ENCODE assay signal across 8 cellular contexts in the genomic region with DNA sequence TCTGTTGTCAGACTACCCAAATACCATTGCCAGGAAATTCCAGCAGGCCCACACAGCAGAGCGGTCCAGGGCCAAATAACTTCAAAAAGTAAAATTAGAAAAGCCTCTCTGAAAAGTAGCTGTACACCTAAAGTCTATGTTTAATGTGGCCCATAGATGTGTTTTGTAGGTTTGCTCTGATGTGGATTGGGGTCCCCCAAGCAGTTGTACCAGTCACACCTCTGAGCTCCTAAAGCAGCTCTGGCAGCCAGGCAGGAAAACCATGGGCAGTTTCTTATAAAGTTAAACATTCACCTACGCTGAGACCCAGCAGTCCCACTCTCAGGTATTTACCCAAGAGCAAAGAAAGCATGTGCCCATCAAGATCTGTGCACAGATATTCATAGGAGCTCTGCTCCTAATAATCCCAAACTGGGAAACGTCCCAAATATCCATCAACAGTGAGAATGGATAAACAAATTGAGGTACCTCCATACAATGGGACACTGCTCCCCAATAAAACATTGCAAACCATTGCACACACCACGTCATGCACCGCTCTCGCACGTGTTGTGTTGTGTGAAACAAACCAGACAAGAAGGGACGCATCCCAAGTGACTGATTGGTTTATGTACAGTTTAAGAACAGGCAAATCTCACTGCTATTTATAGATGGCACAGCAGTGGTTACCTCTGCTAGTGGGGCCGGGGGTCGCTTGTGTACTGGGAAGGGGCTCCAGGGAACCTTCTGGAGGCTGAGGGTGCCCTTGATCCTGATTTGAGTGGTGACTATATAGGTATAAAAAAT. TPM values are rescaled to one million over a fixed set of nuclear protein-coding genes. Genes with fewer than 3 reads are reported as not detected.
DNase-seq lines count a peak whose midpoint lies in the region; ATAC-seq, FAIRE-seq and TF ChIP-seq lines count a peak whose summit lies in the region.

No MANE protein-coding gene starts in this region.

- no peaks in the 10 kb centered on the region for H3K9me1 ChIP-seq in K562 (ENCODE audit: control insufficient read depth, insufficient read depth, low read length)

- TF ChIP-seq RAD21 in K562 (CRISPR knock-in tag; conservative IDR thresholded peaks at IDR 0.05 in 1 of 2, IDR thresholded peaks at IDR 0.05 in 1 of 2): no peak

- H3K4me3 ChIP-seq in K562: no peak overlapping the region
- H3K4me3 ChIP-seq in neural progenitor cell: no peak overlapping the region
- H3K4me3 ChIP-seq in esophagus squamous epithelium: peak overlapping the region in 2 of 4 donors; percentile 26 to 54

- CTCF ChIA-PET in K562 (lab: Yijun Ruan, JAX; ENCODE audit: low intra/inter-chr PET ratio): no interaction called here

- WGBS in K562 (ENCODE audit: insufficient coverage, low coverage, missing lambda C conversion rate): 34% methylated on average over 10 of the region's 10 CpGs
- 37 to 39% methylated on average over 9 of the region's 10 CpGs for WGBS in esophagus squamous epithelium, 2 donors

- TF ChIP-seq CTCF in K562 (IDR thresholded peaks at IDR 0.05 in 2 of 3, conservative IDR thresholded peaks at IDR 0.05 in 1 of 3; ENCODE audit: insufficient read depth in 2 of 3, low read depth in 1 of 3, low read length in 3 of 3) (no peak), neural progenitor cell (IDR thresholded peaks at IDR 0.05) (no peak), GM13976 (IDR thresholded peaks at IDR 0.05; ENCODE audit: borderline replicate concordance, control extremely low read depth, extremely low read depth, insufficient read depth, missing control alignments) (no peak), esophagus squamous epithelium (IDR thresholded peaks at IDR 0.05) (no peak)

- H3K79me2 ChIP-seq in K562 (ENCODE audit: control insufficient read depth, insufficient read depth, low read length) (no peaks in the 10 kb centered on the region), neural progenitor cell (ENCODE audit: low read depth) (no peaks in the 10 kb centered on the region)

- no peak for TF ChIP-seq EP300 in K562 (IDR thresholded peaks at IDR 0.05; ENCODE audit: low read length)

- TF ChIP-seq POLR2A in K562 (conservative IDR thresholded peaks at IDR 0.05): no peak
- no peak for TF ChIP-seq POLR2A in esophagus squamous epithelium (IDR thresholded peaks at IDR 0.05)

- DNase-seq in GM18507 (ENCODE audit: extremely low spot score, insufficient read length, low read depth): no peak
- DNase-seq in K562 (ENCODE audit: extremely low read depth in 1 of 4, low spot score in 3 of 4): no peak
- no peak for DNase-seq in neural progenitor cell (ENCODE audit: low spot score)
- DNase-seq in activated gamma-delta T cell treated with Interleukin-2 at 50 U/mL for 16 hours: no peak
- DNase-seq in mucosa of gallbladder (ENCODE audit: low spot score): no peak
- no peak for DNase-seq in GM13976 (ENCODE audit: low spot score)
- no peak for DNase-seq in esophagus squamous epithelium (lab: John Stamatoyannopoulos, UW)

- no peaks in the 10 kb centered on the region for H3K36me3 Mint-ChIP-seq in neural progenitor cell

- in situ Hi-C loops in K562 (cut with MboI): no loop called here
- in situ Hi-C loops in GM13976 (cut with MboI; ENCODE audit: low sequenced_read_pairs, unreplicated experiment): no loop called here

- no peaks in the 10 kb centered on the region for H3K36me3 ChIP-seq in K562 (ENCODE audit: control insufficient read depth, insufficient read depth, low read length)
- H3K36me3 ChIP-seq in neural progenitor cell: no peaks in the 10 kb centered on the region
- H3K36me3 ChIP-seq in esophagus squamous epithelium: no peaks in the 10 kb centered on the region

- H3K27me3 Mint-ChIP-seq in neural progenitor cell (ENCODE audit: insufficient read depth, low read depth): peaks cover 5% of the 10 kb centered on the region

- H3K9me3 ChIP-seq in K562 (replicated peaks; ENCODE audit: control insufficient read depth, insufficient read depth, low read depth, low read length) (no peaks in the 10 kb centered on the region), neural progenitor cell (ENCODE audit: low read depth) (no peaks in the 10 kb centered on the region), esophagus squamous epithelium (no peaks in the 10 kb centered on the region)

- H3K9ac ChIP-seq in K562 (ENCODE audit: insufficient read depth in 1 of 2, low read depth in 2 of 2, low read length in 2 of 2) (no peak overlapping the region), neural progenitor cell (no peak overlapping the region)

- H3K4me1 ChIP-seq in K562 (replicated peaks in 1 of 2; ENCODE audit: control insufficient read depth in 2 of 2, insufficient read depth in 2 of 2, low read length in 2 of 2) (peaks cover 6 to 13% of the 10 kb centered on the region in 2 experiments; a peak in 4 of 5 replicates), neural progenitor cell (peaks cover 8% of the 10 kb centered on the region), esophagus squamous epithelium (peaks cover 12 to 38% (median 16%) of the 10 kb centered on the region in 3 donors)

- intact Hi-C loops in K562 (cut with micrococcal nuclease): no loop called here
- intact Hi-C loops in esophagus squamous epithelium (cut with DNase I): no loop called here

- H3K4me1 Mint-ChIP-seq in neural progenitor cell: peaks cover 34% of the 10 kb centered on the region

- H3K4me2 ChIP-seq in K562 (ENCODE audit: insufficient read depth, low read length): peak overlapping the region; percentile 47; the same call in 1 of the 2 replicates
- H3K4me2 ChIP-seq in neural progenitor cell: peak overlapping the region; percentile 4

- FAIRE-seq in GM18507 (lab: Jason Lieb, UNC) (peak; percentile 48), K562 (lab: Jason Lieb, UNC) (no peak)

- peak overlapping the region; percentile 67; the same call in 1 of the 2 replicates for H2AFZ ChIP-seq in K562 (ENCODE audit: low read depth, low read length)
- H2AFZ ChIP-seq in neural progenitor cell (replicated peaks): no peak overlapping the region

- peaks cover 2% of the 10 kb centered on the region for H3F3A ChIP-seq in neural progenitor cell (ENCODE audit: low read depth)

- ATAC-seq in HG03097 (IDR thresholded peaks at IDR 0.05; ENCODE audit: low FRiP score, unreplicated experiment) (peak; percentile 8), K562 (no peak)

- POLR2A ChIA-PET in K562 (lab: Yijun Ruan, JAX): interaction anchor here (0.6 to 1.5 kb wide), 4 partner anchors 13 to 21 kb away, joined by 3 to 7 read pairs (median 4); a partner anchor contains a TSS

- H4K20me1 ChIP-seq in K562 (replicated peaks; ENCODE audit: control insufficient read depth, insufficient read depth, low read length): no peaks in the 10 kb centered on the region
- no peaks in the 10 kb centered on the region for H4K20me1 ChIP-seq in neural progenitor cell (ENCODE audit: low read depth)

- no TSS peak for BruUV-seq in K562 (replicated peaks; lab: Mats Ljungman, UMichigan)

- H3K4me3 Mint-ChIP-seq in neural progenitor cell: no peak overlapping the region

- H3K27ac ChIP-seq in K562 (ENCODE audit: extremely low read depth, low read depth, low read length) (no peak overlapping the region), neural progenitor cell (no peak overlapping the region), esophagus squamous epithelium (peak overlapping the region in 1 of 4 donors; percentile 26)

- H3K27ac Mint-ChIP-seq in neural progenitor cell: no peak overlapping the region

- no peaks in the 10 kb centered on the region for H3K9me3 Mint-ChIP-seq in neural progenitor cell

- H3K27me3 ChIP-seq in K562 (ENCODE audit: control insufficient read depth in 2 of 2, insufficient read depth in 2 of 2, low read length in 2 of 2) (peaks cover 0 to 9% of the 10 kb centered on the region in 2 experiments; a peak in 1 of 5 replicates), neural progenitor cell (no peaks in the 10 kb centered on the region), esophagus squamous epithelium (peaks cover 0 to 6% (median 0%) of the 10 kb centered on the region in 4 donors)

RNA-seq across cellular contexts. Expression of a gene that starts 15.8 kb away (rescaled TPM):
- not detected in 2 replicates for total RNA-seq in K562 (2011; cell fraction: chromatin; rRNA removed; ENCODE audit: low replicate concordance)
- total RNA-seq in K562 (2011; cell fraction: nucleolus; rRNA removed): not detected in 2 replicates
- total RNA-seq in K562 (2011; cell fraction: nucleoplasm; rRNA removed): not detected in 2 replicates
- total RNA-seq in K562 (2014; rRNA removed): not detected in 2 replicates
- not detected in 2 replicates for total RNA-seq in K562 (2014; rRNA removed; fragmentation: Illumina TruSeq; extraction: Trizol)
- not detected in 2 replicates for total RNA-seq in K562 (2015; rRNA removed; fragmentation: Illumina TruSeq; extraction: Trizol)
- total RNA-seq in K562 (2021): not detected in 2 replicates
- not detected in 2 replicates for polyA plus RNA-seq in K562 (2011; rRNA removed)
- not detected in 2 replicates for polyA plus RNA-seq in K562 (2011; cell fraction: cytosol; rRNA removed)
- polyA plus RNA-seq in K562 (2011; cell fraction: nucleus; rRNA removed): not detected in 2 replicates
- polyA plus RNA-seq in K562 (2012): not detected in 2 replicates
- not detected in 2 replicates for polyA plus RNA-seq in K562 (2014; fragmentation: Illumina TruSeq; extraction: Trizol)
- polyA plus RNA-seq in K562 (2014; fragmentation: Nextera tagmentation; extraction: Ambion mirVana): not detected
- polyA plus RNA-seq in K562 (2014; rRNA removed): not detected in 2 replicates
- polyA minus RNA-seq in K562 (2011; rRNA and poly(A)+ RNA removed): not detected in 2 replicates
- not detected in 2 replicates for polyA minus RNA-seq in K562 (2011; cell fraction: cytosol; rRNA and poly(A)+ RNA removed)
- polyA minus RNA-seq in K562 (2011; cell fraction: nucleus; rRNA and poly(A)+ RNA removed): not detected in 2 replicates
- not detected in 2 replicates for total RNA-seq in neural progenitor cell (ENCODE audit: low replicate concordance)
- not detected for total RNA-seq in mucosa of gallbladder
- not detected for total RNA-seq in esophagus squamous epithelium

RNA-seq across cellular contexts. Expression of a gene that starts 20.6 kb away (rescaled TPM):
- total RNA-seq in K562 (2011; cell fraction: chromatin; rRNA removed; ENCODE audit: low replicate concordance): not detected in 2 replicates
- not detected in 2 replicates for total RNA-seq in K562 (2011; cell fraction: nucleolus; rRNA removed)
- total RNA-seq in K562 (2011; cell fraction: nucleoplasm; rRNA removed): not detected in 2 replicates
- total RNA-seq in K562 (2014; rRNA removed): not detected in 2 replicates
- not detected in 2 replicates for total RNA-seq in K562 (2014; rRNA removed; fragmentation: Illumina TruSeq; extraction: Trizol)
- total RNA-seq in K562 (2015; rRNA removed; fragmentation: Illumina TruSeq; extraction: Trizol): not detected in 2 replicates
- not detected in 2 replicates for total RNA-seq in K562 (2021)
- polyA plus RNA-seq in K562 (2011; rRNA removed): not detected in 2 replicates
- not detected in 2 replicates for polyA plus RNA-seq in K562 (2011; cell fraction: cytosol; rRNA removed)
- polyA plus RNA-seq in K562 (2011; cell fraction: nucleus; rRNA removed): not detected in 2 replicates
- not detected in 2 replicates for polyA plus RNA-seq in K562 (2012)
- polyA plus RNA-seq in K562 (2014; fragmentation: Illumina TruSeq; extraction: Trizol): not detected in 2 replicates
- not detected for polyA plus RNA-seq in K562 (2014; fragmentation: Nextera tagmentation; extraction: Ambion mirVana)
- not detected in 2 replicates for polyA plus RNA-seq in K562 (2014; rRNA removed)
- not detected in 2 replicates for polyA minus RNA-seq in K562 (2011; rRNA and poly(A)+ RNA removed)
- polyA minus RNA-seq in K562 (2011; cell fraction: cytosol; rRNA and poly(A)+ RNA removed): not detected in 2 replicates
- not detected in 2 replicates for polyA minus RNA-seq in K562 (2011; cell fraction: nucleus; rRNA and poly(A)+ RNA removed)
- total RNA-seq in neural progenitor cell (ENCODE audit: low replicate concordance): not detected in 2 replicates
- not detected for total RNA-seq in mucosa of gallbladder
- not detected for total RNA-seq in esophagus squamous epithelium

RNA-seq across cellular contexts. Expression of a gene that starts 23.5 kb away (rescaled TPM):
- total RNA-seq in K562 (2011; cell fraction: chromatin; rRNA removed; ENCODE audit: low replicate concordance): not detected in 2 replicates
- not detected in 2 replicates for total RNA-seq in K562 (2011; cell fraction: nucleolus; rRNA removed)
- total RNA-seq in K562 (2011; cell fraction: nucleoplasm; rRNA removed): not detected in 2 replicates
- total RNA-seq in K562 (2014; rRNA removed) (not detected in 2 replicates), K562 (2014; rRNA removed; fragmentation: Illumina TruSeq; extraction: Trizol) (not detected in 2 replicates), K562 (2015; rRNA removed; fragmentation: Illumina TruSeq; extraction: Trizol) (not detected in 2 replicates), K562 (2021) (not detected in 2 replicates), neural progenitor cell (ENCODE audit: low replicate concordance) (not detected in 2 replicates), mucosa of gallbladder (not detected), esophagus squamous epithelium (not detected)
- polyA plus RNA-seq in K562 (2011; rRNA removed) (not detected in 2 replicates), K562 (2014; fragmentation: Illumina TruSeq; extraction: Trizol) (not detected in 2 replicates), K562 (2014; fragmentation: Nextera tagmentation; extraction: Ambion mirVana) (not detected), K562 (2014; rRNA removed) (not detected in 2 replicates)
- not detected in 2 replicates for polyA plus RNA-seq in K562 (2011; cell fraction: cytosol; rRNA removed)
- not detected in 2 replicates for polyA plus RNA-seq in K562 (2011; cell fraction: nucleus; rRNA removed)
- polyA plus RNA-seq in K562 (2012): not detected in 2 replicates
- polyA minus RNA-seq in K562 (2011; rRNA and poly(A)+ RNA removed): not detected in 2 replicates
- not detected in 2 replicates for polyA minus RNA-seq in K562 (2011; cell fraction: cytosol; rRNA and poly(A)+ RNA removed)
- polyA minus RNA-seq in K562 (2011; cell fraction: nucleus; rRNA and poly(A)+ RNA removed): not detected in 2 replicates

RNA-seq across cellular contexts. Expression of a gene that starts 27.8 kb away (rescaled TPM):
- not detected in 2 replicates for total RNA-seq in K562 (2011; cell fraction: chromatin; rRNA removed; ENCODE audit: low replicate concordance)
- not detected in 2 replicates for total RNA-seq in K562 (2011; cell fraction: nucleolus; rRNA removed)
- not detected in 2 replicates for total RNA-seq in K562 (2011; cell fraction: nucleoplasm; rRNA removed)
- total RNA-seq in K562 (2014; rRNA removed) (not detected in 2 replicates), K562 (2014; rRNA removed; fragmentation: Illumina TruSeq; extraction: Trizol) (not detected in 2 replicates), K562 (2015; rRNA removed; fragmentation: Illumina TruSeq; extraction: Trizol) (not detected in 2 replicates), K562 (2021) (not detected in 2 replicates), neural progenitor cell (ENCODE audit: low replicate concordance) (not detected in 2 replicates), mucosa of gallbladder (not detected), esophagus squamous epithelium (not detected)
- polyA plus RNA-seq in K562 (2011; rRNA removed) (not detected in 2 replicates), K562 (2014; fragmentation: Illumina TruSeq; extraction: Trizol) (not detected in 2 replicates), K562 (2014; fragmentation: Nextera tagmentation; extraction: Ambion mirVana) (not detected), K562 (2014; rRNA removed) (not detected in 2 replicates)
- not detected in 2 replicates for polyA plus RNA-seq in K562 (2011; cell fraction: cytosol; rRNA removed)
- not detected in 2 replicates for polyA plus RNA-seq in K562 (2011; cell fraction: nucleus; rRNA removed)
- polyA plus RNA-seq in K562 (2012): not detected in 2 replicates
- polyA minus RNA-seq in K562 (2011; rRNA and poly(A)+ RNA removed): not detected in 2 replicates
- polyA minus RNA-seq in K562 (2011; cell fraction: cytosol; rRNA and poly(A)+ RNA removed): not detected in 2 replicates
- polyA minus RNA-seq in K562 (2011; cell fraction: nucleus; rRNA and poly(A)+ RNA removed): not detected in 2 replicates

RNA-seq across cellular contexts. Expression of a gene that starts 40.9 kb away (rescaled TPM):
- 6.9 and 32.4 TPM in 2 replicates for total RNA-seq in K562 (2011; cell fraction: chromatin; rRNA removed; ENCODE audit: low replicate concordance)
- 49.0 and 69.4 TPM in 2 replicates for total RNA-seq in K562 (2011; cell fraction: nucleolus; rRNA removed)
- 25.5 and 31.5 TPM in 2 replicates for total RNA-seq in K562 (2011; cell fraction: nucleoplasm; rRNA removed)
- total RNA-seq in K562 (2014; rRNA removed) (2.9 and 3.3 TPM in 2 replicates), K562 (2014; rRNA removed; fragmentation: Illumina TruSeq; extraction: Trizol) (0.29 and 0.44 TPM in 2 replicates), K562 (2015; rRNA removed; fragmentation: Illumina TruSeq; extraction: Trizol) (1.8 and 2.3 TPM in 2 replicates), K562 (2021) (7.1 and 7.5 TPM in 2 replicates), neural progenitor cell (ENCODE audit: low replicate concordance) (1.6 and 7.3 TPM in 2 replicates), mucosa of gallbladder (6.0 TPM), esophagus squamous epithelium (1 to 10 TPM in 3 of 4 donors, under 1 TPM in 1; 0.42 to 9.3 (median 3.7) TPM)
- polyA plus RNA-seq in K562 (2011; rRNA removed) (3.8 and 6.4 TPM in 2 replicates), K562 (2014; fragmentation: Illumina TruSeq; extraction: Trizol) (1.1 and 1.4 TPM in 2 replicates), K562 (2014; fragmentation: Nextera tagmentation; extraction: Ambion mirVana) (under 1 TPM; 0.04 to 0.10 TPM), K562 (2014; rRNA removed) (6.2 and 7.2 TPM in 2 replicates)
- 11.2 and 23.7 TPM in 2 replicates for polyA plus RNA-seq in K562 (2011; cell fraction: cytosol; rRNA removed)
- 30.0 and 38.3 TPM in 2 replicates for polyA plus RNA-seq in K562 (2011; cell fraction: nucleus; rRNA removed)
- polyA plus RNA-seq in K562 (2012): 8.5 and 19.6 TPM in 2 replicates
- polyA minus RNA-seq in K562 (2011; rRNA and poly(A)+ RNA removed): 1.2 and 1.6 TPM in 2 replicates
- polyA minus RNA-seq in K562 (2011; cell fraction: cytosol; rRNA and poly(A)+ RNA removed): 6.1 and 17.1 TPM in 2 replicates
- polyA minus RNA-seq in K562 (2011; cell fraction: nucleus; rRNA and poly(A)+ RNA removed): 33.7 and 41.5 TPM in 2 replicates
